31 cellular contexts compared by ENCODE assay signal in genomic region chr1:3646596-3646995, GRCh38. TPM values are rescaled to one million over a fixed set of nuclear protein-coding genes. Genes with fewer than 3 reads are reported as not detected.
"Had no signal": no experiment of that assay in that cellular context is flagged by ENCODE, and none has a peak within 500 bp of the region (broad histone marks: within the 10 kb centered on the region; RNA-seq: fewer than 3 reads in every experiment).

No MANE protein-coding gene starts in this region.

- H3K9me3 Mint-ChIP-seq: memory B cell; nephron; stimulated activated memory B cell treated with anti-CD40 and anti-IgM and Interleukin-4, amounts not matched to agents 10 μg/mL and 1 μg/mL and 100 μg/mL, for 72 hours; type B pancreatic cell had no signal

- H3K36me3 ChIP-seq: neural progenitor cell, pancreas had no signal

- H3K4me1 ChIP-seq: testis had no signal

- FAIRE-seq: endothelial cell of umbilical vein, pancreas, urothelium cell line had no signal

- H3K4me3 ChIP-seq: coronary artery, esophagus muscularis mucosa, gastroesophageal sphincter, heart right ventricle, lung, neural progenitor cell, pancreas, right atrium auricular region, sigmoid colon, testis, tibial artery had no signal

- H3K27me3 ChIP-seq: testis had no signal

- H3K9ac ChIP-seq: neural progenitor cell had no signal

- ATAC-seq: foreskin keratinocyte; gastroesophageal sphincter; heart right ventricle; pancreas; stimulated activated memory B cell treated with anti-CD40 and anti-IgM and Interleukin-4, amounts not matched to agents 10 μg/mL and 1 μg/mL and 100 μg/mL, for 72 hours; stimulated activated naive CD8-positive, alpha-beta T cell treated with anti-CD3 and anti-CD28 coated beads, Interleukin-15, Interleukin-2, amounts not matched to agents 100 U/mL and 50 U/mL, for 24 hours had no signal

- H3K27ac ChIP-seq: coronary artery, esophagus muscularis mucosa, foreskin keratinocyte, gastroesophageal sphincter, heart right ventricle, neural progenitor cell, pancreas, right atrium auricular region, sigmoid colon, testis, tibial artery had no signal

- H3K4me3 Mint-ChIP-seq: memory B cell; neural progenitor cell; stimulated activated memory B cell treated with anti-CD40 and anti-IgM and Interleukin-4, amounts not matched to agents 10 μg/mL and 1 μg/mL and 100 μg/mL, for 72 hours; type B pancreatic cell had no signal

- H3K27ac Mint-ChIP-seq: memory B cell; nephron; neural progenitor cell; progenitor cell of endocrine pancreas; stimulated activated memory B cell treated with anti-CD40 and anti-IgM and Interleukin-4, amounts not matched to agents 10 μg/mL and 1 μg/mL and 100 μg/mL, for 72 hours; type B pancreatic cell had no signal

- DNase-seq: dermis blood vessel endothelial cell; effector memory CD4-positive, alpha-beta T cell; foreskin keratinocyte; heart right ventricle; hippocampal formation; islet precursor cell; occipital lobe; pancreas; sigmoid colon; stimulated activated CD4-positive, alpha-beta T cell treated with anti-CD3 and anti-CD28 coated beads, Interleukin-4, amount 100 ng/mL, for 4 hours; stimulated activated naive CD8-positive, alpha-beta T cell treated with anti-CD3 and anti-CD28 coated beads, Interleukin-15, Interleukin-2, amounts not matched to agents 100 U/mL and 50 U/mL, for 24 hours; substantia nigra; testis; tibial artery had no signal

- H3K9me3 ChIP-seq: esophagus muscularis mucosa, gastroesophageal sphincter, heart right ventricle, pancreas, right atrium auricular region, sigmoid colon, testis, tibial artery had no signal

- H3K4me2 ChIP-seq: neural progenitor cell had no signal

RNA-seq across cellular contexts. Expression of gene TP73, which starts 5.7 kb away (rescaled TPM):
- total RNA-seq: dermis blood vessel endothelial cell, epithelial cell of proximal tubule, esophagus muscularis mucosa, fibroblast of lung, mononuclear cell, sigmoid colon, skeletal muscle tissue had no signal
- polyA plus RNA-seq: fibroblast of lung had no signal
